ENCODE assay signal across 16 cellular contexts in the genomic region with DNA sequence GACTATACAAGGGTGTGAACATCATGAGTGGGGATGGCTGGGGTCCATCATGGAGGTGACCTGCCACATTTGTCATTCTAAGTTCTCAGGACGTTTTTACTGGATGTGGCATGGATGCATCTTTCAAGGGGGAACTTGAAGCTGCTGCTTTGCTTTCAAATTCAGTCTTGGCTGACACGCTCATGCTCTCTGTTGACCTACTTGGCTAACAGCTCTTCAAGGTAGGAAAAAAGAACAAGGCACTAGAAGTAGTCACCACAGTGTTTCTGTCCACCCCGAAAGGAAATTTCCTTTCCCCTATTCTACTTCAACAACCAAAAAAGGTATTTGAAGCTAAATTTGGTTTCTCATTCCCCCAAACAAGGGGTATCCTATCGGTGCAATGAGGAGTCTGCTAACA. TPM values are rescaled to one million over a fixed set of nuclear protein-coding genes. Genes with fewer than 3 reads are reported as not detected.
DNase-seq lines count a peak whose midpoint lies in the region; ATAC-seq and TF ChIP-seq lines count a peak whose summit lies in the region.
"Had no signal": no experiment of that assay in that cellular context is flagged by ENCODE, and none has a peak within 500 bp of the region (broad histone marks: within the 10 kb centered on the region; RNA-seq: fewer than 3 reads in every experiment).

No MANE protein-coding gene starts in this region.

- peaks cover 0 to 11% of the 10 kb centered on the region in 2 donors for H3K36me3 ChIP-seq in left lung

- H3K27ac Mint-ChIP-seq in WTC11, result peak overlapping the region; percentile 21; the same call in 1 of the 2 replicates
- H3K27ac Mint-ChIP-seq: CD8-positive, alpha-beta T cell had no signal

- H3K36me3 Mint-ChIP-seq in WTC11, result peaks cover 16% of the 10 kb centered on the region

- no peaks in the 10 kb centered on the region for H3K27me3 Mint-ChIP-seq in WTC11 (ENCODE audit: low read depth)

- POLR2A ChIA-PET in WTC11 (lab: Charles Lee), result no interaction called here

- ATAC-seq in WTC11 (no peak), left lung (peak; percentile 68)
- ATAC-seq: A549; CD8-positive, alpha-beta T cell; HepG2 had no signal

- TF ChIP-seq CTCF in WTC11 (IDR thresholded peaks at IDR 0.05) (no peak), left lung (IDR thresholded peaks at IDR 0.05) (no peak)

- no peak overlapping the region for H3K4me3 ChIP-seq in left lung
- H3K4me3 ChIP-seq: A549, BLaER1 had no signal

- peaks cover 13% of the 10 kb centered on the region for H3K9me3 Mint-ChIP-seq in WTC11
- H3K9me3 Mint-ChIP-seq: CD8-positive, alpha-beta T cell; H9 had no signal

- intact Hi-C loops in left lung (cut with DNase I), result no loop called here

- CTCF ChIA-PET in WTC11 (lab: Charles Lee), result interaction anchor here (1.4 kb wide), 1 partner anchor 144 kb away, joined by 4 read pairs; no protein-coding TSS in a partner anchor

- no peaks in the 10 kb centered on the region for H3K27me3 ChIP-seq in left lung
- H3K27me3 ChIP-seq: BLaER1 had no signal

- no peak overlapping the region for H3K4me3 Mint-ChIP-seq in WTC11
- H3K4me3 Mint-ChIP-seq: CD14-positive monocyte; CD8-positive, alpha-beta T cell; H9 had no signal

- DNase-seq in activated CD8-positive, alpha-beta memory T cell treated with anti-CD3 and anti-CD28 coated beads, Interleukin-2, amount 50 U/mL, for 48 hours, result peak; percentile 30
- no peak for DNase-seq in activated CD8-positive, alpha-beta memory T cell treated with anti-CD3 and anti-CD28 coated beads for 24 hours
- no peak for DNase-seq in WTC11 (ENCODE audit: low spot score)
- DNase-seq in left lung, result no peak
- no peak for DNase-seq in T-helper 1 cell
- DNase-seq in RKO (ENCODE audit: low spot score), result no peak
- no peak for DNase-seq in NCI-H526 treated with DMSO at 0.1 percent for 48 hours (lab: John Stamatoyannopoulos, UW)
- DNase-seq: Calu3; CD8-positive, alpha-beta T cell; GDM1; H9 had no signal

- no peak overlapping the region for H3K27ac ChIP-seq in left lung
- H3K27ac ChIP-seq: 22Rv1, A549, BLaER1 had no signal

- H3K9me3 ChIP-seq in left lung, result no peaks in the 10 kb centered on the region
- H3K9me3 ChIP-seq: A549 had no signal

- peaks cover 0 to 3% of the 10 kb centered on the region in 2 donors for H3K4me1 ChIP-seq in left lung
- H3K4me1 ChIP-seq: A549, BLaER1 had no signal

- H3K4me1 Mint-ChIP-seq in WTC11, result no peaks in the 10 kb centered on the region
- H3K4me1 Mint-ChIP-seq: H9 had no signal

TF ChIP-seq in WTC11, 78 proteins besides CTCF, POLR2A, EP300 and RAD21:
- TF ChIP-seq, protein P1, sequence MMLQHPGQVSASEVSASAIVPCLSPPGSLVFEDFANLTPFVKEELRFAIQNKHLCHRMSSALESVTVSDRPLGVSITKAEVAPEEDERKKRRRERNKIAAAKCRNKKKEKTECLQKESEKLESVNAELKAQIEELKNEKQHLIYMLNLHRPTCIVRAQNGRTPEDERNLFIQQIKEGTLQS (CRISPR knock-in tag; conservative IDR thresholded peaks at IDR 0.05), result no peak

RNA-seq across cellular contexts. Expression of gene STIMATE, which starts 15.0 kb away (rescaled TPM):
- 27.1 to 35.5 TPM (median 28.4 TPM) in 3 replicates for total RNA-seq in WTC11 (2021)
- 10 to 100 TPM; 21.0 to 28.3 TPM for total RNA-seq in left lung

RNA-seq across cellular contexts. Expression of gene MUSTN1, which starts 47.6 kb away (rescaled TPM):
- total RNA-seq in WTC11 (2021) (2.7 to 4.2 TPM (median 3.3 TPM) in 3 replicates), left lung (1 to 10 TPM; 1.2 to 7.5 TPM)

RNA-seq across cellular contexts. Expression of gene ITIH4, which starts 51.9 kb away (rescaled TPM):
- total RNA-seq in WTC11 (2021), result 2.4 to 6.2 TPM (median 3.9 TPM) in 3 replicates
- 10 to 100 TPM; 10.1 to 10.2 TPM for total RNA-seq in left lung
